In the genomic region with DNA sequence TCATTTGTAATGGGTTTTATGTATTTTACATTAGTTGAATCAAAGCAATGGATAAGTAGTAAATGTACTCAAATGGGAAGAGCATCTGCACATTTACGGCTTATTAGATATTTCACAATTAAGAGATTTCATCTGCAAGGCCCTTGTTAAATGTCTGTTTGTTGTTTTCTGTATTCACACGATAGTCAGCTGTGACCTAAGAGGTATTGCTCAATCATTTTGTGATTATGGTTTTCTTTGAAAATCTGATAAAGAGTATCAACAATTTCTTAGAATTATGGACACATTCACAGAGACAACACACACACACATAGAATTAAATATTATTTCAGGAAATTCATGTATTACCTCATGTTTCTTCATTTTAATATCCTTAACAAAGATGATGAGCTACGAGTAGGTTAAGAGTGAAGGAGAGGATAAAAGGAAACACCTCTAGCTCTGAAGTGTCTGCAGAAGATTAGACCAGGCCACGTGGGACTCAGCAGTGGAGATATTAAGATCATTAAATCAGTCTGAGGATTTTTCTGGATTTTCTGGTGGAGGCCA, we compare ENCODE assay signal across 30 cellular contexts.
"Had no signal": no experiment of that assay in that cellular context is flagged by ENCODE, and none has a peak within 500 bp of the region (broad histone marks: within the 10 kb centered on the region; RNA-seq: fewer than 3 reads in every experiment).

No MANE protein-coding gene starts in this region.

- H3K27me3 ChIP-seq: adrenal gland, MG63 had no signal

- ATAC-seq: activated T-helper 17 cell treated with anti-CD3 and anti-CD28 coated beads, Interleukin-2, amount 50 U/mL, for 72 hours; Right ventricle myocardium inferior; T-cell had no signal

- FAIRE-seq: bronchial epithelial cell, TTC549 had no signal

- H3K9me3 ChIP-seq: adrenal gland, MG63 had no signal

- H3K27ac ChIP-seq: adrenal gland, KMS-11 had no signal

- H3K36me3 ChIP-seq: adrenal gland, MG63 had no signal

- DNase-seq: activated B cell treated with CpG ODN at 0.5 μM for 24 hours; activated CD4-positive, alpha-beta memory T cell treated with anti-CD3 and anti-CD28 coated beads for 36 hours; activated CD4-positive, alpha-beta T cell treated with anti-CD3 and anti-CD28 coated beads for 1 hour; activated CD4-positive, alpha-beta T cell treated with anti-CD3 and anti-CD28 coated beads, Interleukin-2, amount 10 ng/mL, durations not matched to agents 7 days and 5 days; activated CD8-positive, alpha-beta memory T cell treated with anti-CD3 and anti-CD28 coated beads for 24 hours; activated gamma-delta T cell; activated naive CD4-positive, alpha-beta T cell treated with anti-CD3 and anti-CD28 coated beads, Interleukin-2, amount 10 ng/mL, durations not matched to agents 7 days and 5 days; activated naive CD8-positive, alpha-beta T cell treated with anti-CD3 and anti-CD28 coated beads for 36 hours; activated T-cell treated with anti-CD3 and anti-CD28 coated beads, Interleukin-2, amount 50 U/mL, for 48 hours; adrenal gland; anterior cingulate cortex; central memory CD4-positive, alpha-beta T cell; MG63; MV-4-11; NCI-H1092 treated with DMSO at 0.1 percent for 48 hours; NCI-H1436; NCI-H1694 treated with DMSO at 0.1 percent for 48 hours; NCI-H2029 treated with DMSO at 0.1 percent for 48 hours; NCI-H345; NCI-H510A; NCI-H526 treated with DMSO at 0.1 percent for 48 hours; NK-92 treated with Interleukin-12 subunit alpha and Interleukin-12 subunit beta, amount 100 ng/mL, for 24 hours; RPMI8226; T-cell; T1000 had no signal

- H3K4me3 ChIP-seq: adrenal gland, MG63 had no signal

- H3K9ac ChIP-seq: KMS-11 had no signal

- H3K4me2 ChIP-seq: KMS-11 had no signal

- H3K4me1 ChIP-seq: adrenal gland had no signal
